In the genomic region with DNA sequence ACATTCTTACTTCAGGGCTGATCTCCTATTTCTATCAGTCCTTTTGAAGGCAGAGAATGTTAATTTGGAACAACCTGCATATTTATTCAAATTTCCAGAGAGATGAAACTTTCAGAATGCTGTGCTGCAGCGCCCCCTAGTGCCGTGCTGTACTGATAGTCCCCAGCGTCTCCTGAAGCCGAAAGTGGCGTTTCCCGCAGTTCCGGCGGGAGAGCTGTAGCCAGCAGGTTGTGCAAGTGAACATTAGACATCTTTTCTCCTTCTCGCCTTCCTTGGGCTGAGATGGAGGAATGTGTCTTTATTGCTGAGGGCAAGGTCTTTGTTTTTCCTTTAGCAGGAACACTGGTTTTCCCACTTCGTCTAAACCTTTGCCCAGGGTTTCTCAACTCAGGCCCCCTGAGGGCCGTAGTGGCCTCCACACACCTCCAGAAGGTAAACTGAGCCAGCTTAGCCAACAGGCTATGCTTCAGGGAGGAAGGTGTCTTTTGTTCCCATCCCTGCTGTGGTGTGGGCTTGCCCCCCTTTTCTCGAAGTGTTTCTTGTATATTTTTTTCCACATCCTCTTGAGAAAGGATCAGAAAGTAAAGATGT, we compare ENCODE assay signal across 8 cellular contexts. TPM values are rescaled to one million over a fixed set of nuclear protein-coding genes. Genes with fewer than 3 reads are reported as not detected.
DNase-seq lines count a peak whose midpoint lies in the region; ATAC-seq, FAIRE-seq and TF ChIP-seq lines count a peak whose summit lies in the region.

No MANE protein-coding gene starts in this region.

- peak overlapping the region; percentile 45 for H3K4me3 ChIP-seq in GM12864 (ENCODE audit: low read depth, low read length)
- peak overlapping the region; percentile 0 to 19 (median 6) for H3K4me3 ChIP-seq in esophagus muscularis mucosa
- H3K4me3 ChIP-seq in mucosa of rectum (ENCODE audit: low read length in 2 of 2): peak overlapping the region; percentile 46 to 66

- no peak for ATAC-seq in GM21515 (IDR thresholded peaks at IDR 0.05; ENCODE audit: unreplicated experiment)

- TF ChIP-seq POLR2A in esophagus muscularis mucosa (IDR thresholded peaks at IDR 0.05; ENCODE audit: low read depth): no peak

- peak overlapping the region; percentile 10 to 47 for H3K9ac ChIP-seq in mucosa of rectum (ENCODE audit: low read depth in 1 of 2, low read length in 2 of 2)

- WGBS in esophagus muscularis mucosa: 10% methylated on average over 12 of the region's 12 CpGs

- H3K36me3 ChIP-seq in esophagus muscularis mucosa (no peaks in the 10 kb centered on the region), mucosa of rectum (ENCODE audit: control insufficient read depth in 2 of 2, insufficient read depth in 2 of 2, low read length in 2 of 2) (no peaks in the 10 kb centered on the region)

- peak; percentile 69 for FAIRE-seq in HTR-8/SVneo (lab: Jason Lieb, UNC)

- TF ChIP-seq EP300 in esophagus muscularis mucosa (IDR thresholded peaks at IDR 0.05): no peak

- peak overlapping the region; percentile 38 to 66 (median 57) for H3K27ac ChIP-seq in esophagus muscularis mucosa (replicated peaks in 1 of 4)
- peak overlapping the region; percentile 25 to 74 for H3K27ac ChIP-seq in mucosa of rectum (ENCODE audit: low read depth in 2 of 2, low read length in 2 of 2)

- TF ChIP-seq CTCF in GM12864 (IDR thresholded peaks at IDR 0.05; ENCODE audit: low read depth, low read length, missing control alignments) (peak; percentile 92), esophagus muscularis mucosa (IDR thresholded peaks at IDR 0.05) (peak; percentile 89 to 94 (median 92))

- DNase-seq in GM12864 (ENCODE audit: low read depth) (peak; percentile 36), HTR-8/SVneo (ENCODE audit: insufficient read length, low spot score) (peak; percentile 75), OCI-M2 (lab: John Stamatoyannopoulos, UW; ENCODE audit: unreplicated experiment) (peak; percentile 72), esophagus muscularis mucosa (ENCODE audit: extremely low spot score) (peak; percentile 97)
- peak; percentile 87 for DNase-seq in activated T-cell treated with anti-CD3 and anti-CD28 coated beads, Interleukin-2, amount 50 U/mL, for 1 hour
- peak; percentile 64 for DNase-seq in stimulated activated CD8-positive, alpha-beta memory T cell treated with anti-CD3 and anti-CD28 coated beads, Interleukin-4, amount 100 ng/mL, for 24 hours (ENCODE audit: low read depth)

- H3K4me1 ChIP-seq in esophagus muscularis mucosa (peaks cover 47 to 73% (median 64%) of the 10 kb centered on the region in 4 donors), mucosa of rectum (ENCODE audit: control insufficient read depth in 2 of 2, insufficient read depth in 2 of 2, low read length in 2 of 2) (peaks cover 32 to 43% of the 10 kb centered on the region in 2 donors)

- intact Hi-C loops in esophagus muscularis mucosa (cut with DNase I): loop anchor here (1.0 to 5.0 kb wide), 2 partner anchors 54 to 214 kb away; no protein-coding TSS in a partner anchor

- H3K27me3 ChIP-seq in esophagus muscularis mucosa (no peaks in the 10 kb centered on the region), mucosa of rectum (ENCODE audit: control insufficient read depth in 2 of 2, insufficient read depth in 2 of 2, low read length in 2 of 2) (no peaks in the 10 kb centered on the region)

- H3K9me3 ChIP-seq in esophagus muscularis mucosa (no peaks in the 10 kb centered on the region), mucosa of rectum (ENCODE audit: control insufficient read depth in 2 of 2, low read length in 2 of 2) (no peaks in the 10 kb centered on the region)

RNA-seq across cellular contexts. Expression of gene USP10, which starts 26.4 kb away (rescaled TPM):
- 10 to 100 TPM; 45.3 to 71.2 (median 59.3) TPM for total RNA-seq in esophagus muscularis mucosa

Comparison
In these comparisons a context has a peak if more than half of its experiments do, and no peak if none do; other contexts are left out.
1. DNase-seq: peak in every context shown above with its lines; median percentile 97 in esophagus muscularis mucosa; 87 in activated T-cell treated with anti-CD3 and anti-CD28 coated beads, Interleukin-2, amount 50 U/mL, for 1 hour; 75 in HTR-8/SVneo; 72 in OCI-M2; 64 in stimulated activated CD8-positive, alpha-beta memory T cell treated with anti-CD3 and anti-CD28 coated beads, Interleukin-4, amount 100 ng/mL, for 24 hours; 36 in GM12864.